In the genomic region with DNA sequence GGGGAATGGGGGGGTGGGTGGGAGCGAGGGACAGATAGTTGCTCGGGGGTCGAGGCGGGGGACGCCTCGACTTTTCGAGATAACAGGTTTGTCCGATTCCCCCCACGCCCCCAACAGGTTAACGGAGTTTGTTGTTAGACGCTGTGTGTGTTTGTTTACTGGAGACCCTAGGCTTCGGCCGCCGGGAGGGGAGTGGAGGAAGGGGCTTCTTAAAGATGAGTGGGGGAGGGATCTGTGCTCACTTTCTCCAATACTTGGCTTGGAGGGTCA, we compare ENCODE assay signal across 22 cellular contexts. TPM values are rescaled to one million over a fixed set of nuclear protein-coding genes. Genes with fewer than 3 reads are reported as not detected.
A peak's percentile ranks its signal among the peaks of the same experiment; 100 is the strongest.
DNase-seq lines count a peak whose midpoint lies in the region; ATAC-seq and TF ChIP-seq lines count a peak whose summit lies in the region.
"Had no signal": no experiment of that assay in that cellular context is flagged by ENCODE, and none has a peak within 500 bp of the region (broad histone marks: within the 10 kb centered on the region; RNA-seq: fewer than 3 reads in every experiment).

No MANE protein-coding gene starts in this region.

- H4K8ac ChIP-seq in mesendoderm (ENCODE audit: low read depth, low read length), result no peak overlapping the region

- H2BK120ac ChIP-seq in mesendoderm (ENCODE audit: low read depth, low read length), result no peak overlapping the region

- CTCF ChIA-PET in naive thymus-derived CD4-positive, alpha-beta T cell (lab: Charles Lee), result no interaction called here

- POLR2A ChIA-PET in naive thymus-derived CD4-positive, alpha-beta T cell (lab: Charles Lee), result no interaction called here

- H3K9me3 ChIP-seq in testis, result no peaks in the 10 kb centered on the region
- H3K9me3 ChIP-seq in naive thymus-derived CD4-positive, alpha-beta T cell (ENCODE audit: control insufficient read depth in 2 of 3, low read length in 3 of 3), result no peaks in the 10 kb centered on the region
- H3K9me3 ChIP-seq: ascending aorta, gastroesophageal sphincter, lower lobe of right lung had no signal

- peak overlapping the region in 1 of 10 donors; percentile 59 for H3K4me3 Mint-ChIP-seq in naive thymus-derived CD4-positive, alpha-beta T cell
- H3K4me3 Mint-ChIP-seq in activated naive CD8-positive, alpha-beta T cell treated with anti-CD3 and anti-CD28 coated beads, Interleukin-2, amount 50 U/mL, for 24 hours, result no peak overlapping the region
- H3K4me3 Mint-ChIP-seq: naive B cell had no signal

- TF ChIP-seq CTCF in dorsolateral prefrontal cortex (IDR thresholded peaks at IDR 0.05 in 54 of 56, conservative IDR thresholded peaks at IDR 0.05 in 2 of 56; ENCODE audit: low read depth in 1 of 56, partially characterized antibody in 56 of 56) (no peak), testis (IDR thresholded peaks at IDR 0.05) (no peak)

- no peak overlapping the region for H3K18ac ChIP-seq in mesendoderm (ENCODE audit: low read length)

- no peaks in the 10 kb centered on the region for H3K4me1 ChIP-seq in mesendoderm (ENCODE audit: control insufficient read depth, low read depth, low read length)
- peaks cover 4% of the 10 kb centered on the region for H3K4me1 ChIP-seq in testis
- no peaks in the 10 kb centered on the region for H3K4me1 ChIP-seq in naive thymus-derived CD4-positive, alpha-beta T cell (ENCODE audit: control insufficient read depth in 2 of 2, insufficient read depth in 2 of 2, low read length in 2 of 2)
- H3K4me1 ChIP-seq: ascending aorta had no signal

- no peak overlapping the region for H3K4ac ChIP-seq in mesendoderm (ENCODE audit: low read depth, low read length)

- H3K9me3 Mint-ChIP-seq in naive thymus-derived CD4-positive, alpha-beta T cell, result peaks cover 0 to 4% (median 0%) of the 10 kb centered on the region in 11 donors
- H3K9me3 Mint-ChIP-seq in activated naive CD8-positive, alpha-beta T cell treated with anti-CD3 and anti-CD28 coated beads, Interleukin-2, amount 50 U/mL, for 24 hours, result no peaks in the 10 kb centered on the region

- DNase-seq in NCI-H1105 treated with DMSO at 0.1 percent for 48 hours (lab: John Stamatoyannopoulos, UW) (peak; percentile 5), NCI-H1105 (lab: John Stamatoyannopoulos, UW) (no peak), dorsolateral prefrontal cortex (no peak), mesendoderm (peak; percentile 22), testis (no peak), NCI-H748 treated with DMSO at 0.1 percent for 48 hours (lab: John Stamatoyannopoulos, UW) (no peak)
- DNase-seq in naive thymus-derived CD4-positive, alpha-beta T cell, result no peak
- no peak for DNase-seq in activated naive CD8-positive, alpha-beta T cell treated with anti-CD3 and anti-CD28 coated beads, Interleukin-2, amount 50 U/mL, for 24 hours
- DNase-seq: activated naive CD4-positive, alpha-beta T cell; IMR-90; lower lobe of right lung; naive B cell; NCI-H2029 treated with DMSO at 0.1 percent for 48 hours; NCI-H446 treated with DMSO at 0.1 percent for 48 hours; stimulated activated CD4-positive, alpha-beta T cell treated with anti-CD3 and anti-CD28 coated beads, Interleukin-4, amount 100 ng/mL, for 4 hours; T-helper 1 cell had no signal

- H3K56ac ChIP-seq in mesendoderm (ENCODE audit: low read length), result no peak overlapping the region

- no peak overlapping the region for H4K5ac ChIP-seq in mesendoderm (ENCODE audit: low read length)

- WGBS in mesendoderm (ENCODE audit: extremely low coverage, insufficient coverage, low lambda C conversion rate), result no CpG with 5 or more reads among the region's 14 CpGs
- WGBS in testis, 2 donors, result 0 to 1% methylated on average over 9 to 14 of the region's 14 CpGs

- H3K9ac ChIP-seq in mesendoderm (ENCODE audit: low read length), result no peak overlapping the region

- H3K4me3 ChIP-seq in dorsolateral prefrontal cortex, result peak overlapping the region; percentile 29 to 73 (median 55)
- no peak overlapping the region for H3K4me3 ChIP-seq in mesendoderm (ENCODE audit: low read length)
- H3K4me3 ChIP-seq in testis, result peak overlapping the region; percentile 34 to 43
- H3K4me3 ChIP-seq in naive thymus-derived CD4-positive, alpha-beta T cell (ENCODE audit: low read length), result no peak overlapping the region
- H3K4me3 ChIP-seq: lower lobe of right lung had no signal

- no peak for ATAC-seq in naive thymus-derived CD4-positive, alpha-beta T cell
- ATAC-seq in activated naive CD8-positive, alpha-beta T cell treated with anti-CD3 and anti-CD28 coated beads, Interleukin-2, amount 50 U/mL, for 24 hours, result no peak
- ATAC-seq: gastroesophageal sphincter had no signal

- no peaks in the 10 kb centered on the region for H3K36me3 ChIP-seq in mesendoderm (ENCODE audit: control insufficient read depth, insufficient read depth, low read length)
- no peaks in the 10 kb centered on the region for H3K36me3 ChIP-seq in testis (ENCODE audit: low read depth, missing control alignments)
- H3K36me3 ChIP-seq in naive thymus-derived CD4-positive, alpha-beta T cell (ENCODE audit: control insufficient read depth in 2 of 3, insufficient read depth in 3 of 3, low read length in 3 of 3), result no peaks in the 10 kb centered on the region
- H3K36me3 ChIP-seq: ascending aorta, gastroesophageal sphincter, lower lobe of right lung had no signal

- no peak overlapping the region for H2BK5ac ChIP-seq in mesendoderm (ENCODE audit: low read length)

- peak overlapping the region; percentile 48 for H3K4me2 ChIP-seq in mesendoderm (ENCODE audit: low read length)

- H3K4me1 Mint-ChIP-seq in naive thymus-derived CD4-positive, alpha-beta T cell, result peaks cover 7 to 24% (median 20%) of the 10 kb centered on the region in 7 donors
- peaks cover 7% of the 10 kb centered on the region for H3K4me1 Mint-ChIP-seq in activated naive CD8-positive, alpha-beta T cell treated with anti-CD3 and anti-CD28 coated beads, Interleukin-2, amount 50 U/mL, for 24 hours

- H2BK15ac ChIP-seq in mesendoderm (replicated peaks; ENCODE audit: low read depth), result no peak overlapping the region

- H3K27me3 Mint-ChIP-seq in naive thymus-derived CD4-positive, alpha-beta T cell, result peaks cover 61 to 80% (median 66%) of the 10 kb centered on the region in 5 donors
- H3K27me3 Mint-ChIP-seq in activated naive CD8-positive, alpha-beta T cell treated with anti-CD3 and anti-CD28 coated beads, Interleukin-2, amount 50 U/mL, for 24 hours, result peaks cover 62% of the 10 kb centered on the region

- intact Hi-C loops in dorsolateral prefrontal cortex (cut with DNase I), result loop anchor here (2.0 to 5.0 kb wide), 2 partner anchors 61 to 285 kb away; no protein-coding TSS in a partner anchor
- intact Hi-C loops in testis (cut with DNase I; ENCODE audit: low total_unique reads), result no loop called here
- intact Hi-C loops in naive thymus-derived CD4-positive, alpha-beta T cell (cut with micrococcal nuclease), result no loop called here

- H3K27me3 ChIP-seq in dorsolateral prefrontal cortex (peaks cover 0 to 59% (median 26%) of the 10 kb centered on the region in 45 donors), mesendoderm (ENCODE audit: insufficient read depth, low read length, poor library complexity) (peaks cover 15% of the 10 kb centered on the region), testis (no peaks in the 10 kb centered on the region)
- no peaks in the 10 kb centered on the region for H3K27me3 ChIP-seq in naive thymus-derived CD4-positive, alpha-beta T cell (ENCODE audit: control insufficient read depth in 2 of 2, insufficient read depth in 2 of 2, low read length in 2 of 2)

- H3K27ac ChIP-seq in dorsolateral prefrontal cortex (peak overlapping the region in 20 of 59 donors; percentile 9 to 74 (median 50)), mesendoderm (ENCODE audit: low read depth, low read length) (no peak overlapping the region), testis (no peak overlapping the region)
- no peak overlapping the region for H3K27ac ChIP-seq in naive thymus-derived CD4-positive, alpha-beta T cell (ENCODE audit: low read depth, low read length)
- H3K27ac ChIP-seq: 22Rv1, ascending aorta, epithelial cell of prostate, gastroesophageal sphincter, lower lobe of right lung, RWPE1 had no signal

- no peak for TF ChIP-seq POLR2A in testis (IDR thresholded peaks at IDR 0.05)

- no peak overlapping the region for H3K27ac Mint-ChIP-seq in naive thymus-derived CD4-positive, alpha-beta T cell
- H3K27ac Mint-ChIP-seq in activated naive CD8-positive, alpha-beta T cell treated with anti-CD3 and anti-CD28 coated beads, Interleukin-2, amount 50 U/mL, for 24 hours, result no peak overlapping the region
- H3K27ac Mint-ChIP-seq: naive B cell had no signal

- H3K23ac ChIP-seq in mesendoderm (ENCODE audit: low read length), result no peak overlapping the region

- no peaks in the 10 kb centered on the region for H3K79me1 ChIP-seq in mesendoderm (ENCODE audit: low read length)

- H2AK5ac ChIP-seq in mesendoderm (ENCODE audit: low read length), result no peak overlapping the region

- no peaks in the 10 kb centered on the region for H3K79me2 ChIP-seq in mesendoderm (ENCODE audit: control insufficient read depth, insufficient read depth, low read length)

- peaks cover 0 to 5% (median 2%) of the 10 kb centered on the region in 5 donors for H3K36me3 Mint-ChIP-seq in naive thymus-derived CD4-positive, alpha-beta T cell
- no peaks in the 10 kb centered on the region for H3K36me3 Mint-ChIP-seq in activated naive CD8-positive, alpha-beta T cell treated with anti-CD3 and anti-CD28 coated beads, Interleukin-2, amount 50 U/mL, for 24 hours (ENCODE audit: low read depth)

RNA-seq across cellular contexts. Expression of a gene that starts 0.8 kb away (rescaled TPM):
- 10 to 100 TPM in 110 of 120 experiments, 1 to 10 TPM in 10; 7.0 to 23.3 (median 14.2) TPM for total RNA-seq in dorsolateral prefrontal cortex
- 0.07 TPM for polyA plus RNA-seq in mesendoderm (2013, experiment 1 of 2)
- 0.04 TPM for polyA plus RNA-seq in mesendoderm (2013, experiment 2 of 2)
- 1 to 10 TPM; 1.3 to 1.7 TPM for total RNA-seq in testis
- polyA plus RNA-seq in testis (ENCODE audit: insufficient read depth, low read depth, low replicate concordance), result 2.2 TPM
- total RNA-seq in naive thymus-derived CD4-positive, alpha-beta T cell, result 1 to 10 TPM in 2 of 5 experiments, under 1 TPM in 2, not detected in 1; 0.41 to 4.6 (median 1.6) TPM
- under 1 TPM; 0.57 to 0.66 TPM for polyA plus RNA-seq in naive thymus-derived CD4-positive, alpha-beta T cell
- total RNA-seq: ascending aorta, IMR-90, lower lobe of right lung, subcutaneous adipose tissue had no signal
- polyA plus RNA-seq: IMR-90 had no signal

Comparison
In these comparisons a context has a peak if more than half of its experiments do, and no peak if none do; other contexts are left out.
1. DNase-seq: peak in NCI-H1105 treated with DMSO at 0.1 percent for 48 hours (single experiment) and mesendoderm (single experiment); none in NCI-H1105 (single experiment), dorsolateral prefrontal cortex (0 of 10), testis (single experiment), NCI-H748 treated with DMSO at 0.1 percent for 48 hours (single experiment), naive thymus-derived CD4-positive, alpha-beta T cell (0 of 9) and activated naive CD8-positive, alpha-beta T cell treated with anti-CD3 and anti-CD28 coated beads, Interleukin-2, amount 50 U/mL, for 24 hours (single experiment).
2. H3K4me3 ChIP-seq: peak in dorsolateral prefrontal cortex (59 of 59) and testis (2 of 2); none in mesendoderm (single experiment) and naive thymus-derived CD4-positive, alpha-beta T cell (single experiment).
3. intact Hi-C loops: an anchor here in dorsolateral prefrontal cortex (2.0 to 5.0 kb wide); none called in testis and naive thymus-derived CD4-positive, alpha-beta T cell.